Comparison of ENCODE assay signal across 8 cellular contexts in genomic region chr1:8671313-8671917, GRCh38.
DNase-seq lines count a peak whose midpoint lies in the region; ATAC-seq and TF ChIP-seq lines count a peak whose summit lies in the region.

No MANE protein-coding gene starts in this region.

- H3K4me3 ChIP-seq in HUES48 (ENCODE audit: low read depth, low read length) (no peak overlapping the region), SJSA1 (no peak overlapping the region), epithelial cell of proximal tubule (ENCODE audit: low read depth, low read length) (no peak overlapping the region)

- peak overlapping the region; percentile 43 for H3K27ac ChIP-seq in HUES48 (ENCODE audit: low read depth, low read length)
- H3K27ac ChIP-seq in SJSA1 = peak overlapping the region; percentile 35

- H3K9me3 ChIP-seq in HUES48 (ENCODE audit: control insufficient read depth, insufficient read depth, low read length) = no peaks in the 10 kb centered on the region
- H3K9me3 ChIP-seq in SJSA1 (replicated peaks) = no peaks in the 10 kb centered on the region

- no peak overlapping the region for H3K9ac ChIP-seq in HUES48 (ENCODE audit: low read depth, low read length)

- H3K27me3 ChIP-seq in HUES48 (ENCODE audit: control insufficient read depth, insufficient read depth, low read length) (no peaks in the 10 kb centered on the region), SJSA1 (replicated peaks) (no peaks in the 10 kb centered on the region)

- peaks cover 37% of the 10 kb centered on the region for H3K4me1 ChIP-seq in HUES48 (ENCODE audit: control insufficient read depth, insufficient read depth, low read length)
- peaks cover 59% of the 10 kb centered on the region for H3K4me1 ChIP-seq in SJSA1 (replicated peaks)

- H3K36me3 ChIP-seq in HUES48 (ENCODE audit: control insufficient read depth, insufficient read depth, low read length) = no peaks in the 10 kb centered on the region
- no peaks in the 10 kb centered on the region for H3K36me3 ChIP-seq in SJSA1

- peak; percentile 69 for DNase-seq in DMS153 (lab: John Stamatoyannopoulos, UW)
- peak in 1 of 2 experiments; percentile 62 for DNase-seq in SJSA1 (ENCODE audit: low read depth in 1 of 2, low spot score in 2 of 2)
- no peak for DNase-seq in epithelial cell of proximal tubule (ENCODE audit: low read depth)
- peak; percentile 74 for DNase-seq in myocyte (ENCODE audit: low read depth)
- no peak for DNase-seq in UCSD-AML1 (lab: John Stamatoyannopoulos, UW; ENCODE audit: unreplicated experiment)

- peak; percentile 92 for TF ChIP-seq CTCF in epithelial cell of proximal tubule (conservative IDR thresholded peaks at IDR 0.05; ENCODE audit: low read depth, low read length)

- ATAC-seq in HG03439 (IDR thresholded peaks at IDR 0.05; ENCODE audit: unreplicated experiment) = no peak
- ATAC-seq in GM18511 (IDR thresholded peaks at IDR 0.05; ENCODE audit: unreplicated experiment) = no peak

Comparison
In these comparisons a context has a peak if more than half of its experiments do, and no peak if none do; other contexts are left out.
1. DNase-seq: peak in DMS153 (single experiment) and myocyte (single experiment); none in epithelial cell of proximal tubule (single experiment) and UCSD-AML1 (single experiment).